In genomic region chr6:14123331-14124105, GRCh38 we compare ENCODE assay signal across 14 cellular contexts. TPM values are rescaled to one million over a fixed set of nuclear protein-coding genes. Genes with fewer than 3 reads are reported as not detected.
DNase-seq lines count a peak whose midpoint lies in the region; ATAC-seq and TF ChIP-seq lines count a peak whose summit lies in the region.
"Had no signal": no experiment of that assay in that cellular context is flagged by ENCODE, and none has a peak within 500 bp of the region (broad histone marks: within the 10 kb centered on the region; RNA-seq: fewer than 3 reads in every experiment).

No MANE protein-coding gene starts in this region.

- no peak for TF ChIP-seq RAD21 in SK-N-SH (IDR thresholded peaks at IDR 0.05; ENCODE audit: low read length)

- no peak overlapping the region for H3K9ac ChIP-seq in SK-N-SH
- H3K9ac ChIP-seq: parathyroid adenoma had no signal

- H3K9me2 ChIP-seq in SK-N-SH = no peaks in the 10 kb centered on the region

- peaks cover 83% of the 10 kb centered on the region for H3K4me1 Mint-ChIP-seq in activated B cell treated with CpG ODN at 0.5 μM for 24 hours
- H3K4me1 Mint-ChIP-seq in WTC11 = peaks cover 17% of the 10 kb centered on the region

- H3K4me3 ChIP-seq in HL-60 (replicated peaks; ENCODE audit: insufficient read depth, low read length) (no peak overlapping the region), SK-N-SH (ENCODE audit: low read depth in 2 of 2, low read length in 1 of 2) (no peak overlapping the region)

- no peaks in the 10 kb centered on the region for H3K79me2 ChIP-seq in SK-N-SH (ENCODE audit: insufficient read depth)
- H3K79me2 ChIP-seq: parathyroid adenoma had no signal

- CTCF ChIA-PET in activated B cell treated with CpG ODN at 0.5 μM for 24 hours (lab: Charles Lee) (interaction anchor here (0.9 to 5.7 kb wide), 6 partner anchors 49 to 309 kb away, joined by 3 to 40 read pairs (median 3); no protein-coding TSS in a partner anchor), WTC11 (lab: Charles Lee) (interaction anchor here (0.6 kb wide), 1 partner anchor 35 kb away, joined by 3 read pairs; no protein-coding TSS in a partner anchor), SK-N-SH (lab: Yijun Ruan, JAX) (no interaction called here)

- H3K9me3 ChIP-seq in SK-N-SH = no peaks in the 10 kb centered on the region

- DNase-seq in AG20443 (ENCODE audit: low spot score) (peak; percentile 45), HL-60 (ENCODE audit: low read depth in 1 of 2, low spot score in 1 of 2) (peak; percentile 31 to 49), activated B cell treated with CpG ODN at 0.5 μM for 24 hours (no peak), NCI-H1092 treated with DMSO at 0.1 percent for 48 hours (lab: John Stamatoyannopoulos, UW) (no peak), WTC11 (ENCODE audit: low spot score) (no peak), SK-N-SH (no peak)
- DNase-seq: activated T-cell treated with anti-CD3 and anti-CD28 coated beads, Interleukin-2, amount 50 U/mL, for 24 hours; cerebellar nuclear complex; kidney glomerular epithelial cell; NCI-H187; stimulated activated CD4-positive, alpha-beta T cell treated with anti-CD3 and anti-CD28 coated beads, Interleukin-4, amount 100 ng/mL, for 4 hours had no signal

- no peak overlapping the region for H3K4me2 ChIP-seq in SK-N-SH

- no peak overlapping the region for H2AFZ ChIP-seq in SK-N-SH (ENCODE audit: low read depth)
- H2AFZ ChIP-seq: parathyroid adenoma had no signal

- H3F3A ChIP-seq in SK-N-SH (replicated peaks; ENCODE audit: insufficient read depth) = no peaks in the 10 kb centered on the region

- WGBS in SK-N-SH (ENCODE audit: low lambda C conversion rate) = 92% methylated on average over 7 of the region's 7 CpGs

- H3K9me3 Mint-ChIP-seq in activated B cell treated with CpG ODN at 0.5 μM for 24 hours (no peaks in the 10 kb centered on the region), WTC11 (no peaks in the 10 kb centered on the region)
- H3K9me3 Mint-ChIP-seq: activated T-cell treated with anti-CD3 and anti-CD28 coated beads, Interleukin-2, amount 50 U/mL, for 24 hours had no signal

- H3K27me3 Mint-ChIP-seq in activated B cell treated with CpG ODN at 0.5 μM for 24 hours (no peaks in the 10 kb centered on the region), WTC11 (ENCODE audit: low read depth) (peaks cover 5% of the 10 kb centered on the region)
- H3K27me3 Mint-ChIP-seq: activated T-cell treated with anti-CD3 and anti-CD28 coated beads, Interleukin-2, amount 50 U/mL, for 24 hours had no signal

- no peak for TF ChIP-seq EP300 in SK-N-SH (IDR thresholded peaks at IDR 0.05; ENCODE audit: borderline replicate concordance in 1 of 2, low read depth in 1 of 2, low read length in 1 of 2)

- TF ChIP-seq CTCF in HL-60 (IDR thresholded peaks at IDR 0.05; ENCODE audit: insufficient read depth, low read length) = no peak
- no peak for TF ChIP-seq CTCF in activated B cell treated with CpG ODN at 0.5 μM for 24 hours (IDR thresholded peaks at IDR 0.05)
- no peak for TF ChIP-seq CTCF in WTC11 (IDR thresholded peaks at IDR 0.05)
- no peak for TF ChIP-seq CTCF in SK-N-SH (IDR thresholded peaks at IDR 0.05)

- peak overlapping the region; percentile 94 for H3K27ac Mint-ChIP-seq in activated B cell treated with CpG ODN at 0.5 μM for 24 hours
- no peak overlapping the region for H3K27ac Mint-ChIP-seq in WTC11

- peaks cover 3 to 4% of the 10 kb centered on the region in 2 experiments; a peak in 2 of 4 replicates for H3K4me1 ChIP-seq in SK-N-SH (ENCODE audit: control insufficient read depth in 1 of 2, insufficient read depth in 2 of 2, low read depth in 1 of 2, low read length in 1 of 2)
- H3K4me1 ChIP-seq: parathyroid adenoma had no signal

- no peaks in the 10 kb centered on the region for H4K20me1 ChIP-seq in SK-N-SH (ENCODE audit: insufficient read depth)

- intact Hi-C loops in activated B cell treated with CpG ODN at 0.5 μM for 24 hours (cut with micrococcal nuclease) = loop anchor here (2.0 kb wide), 3 partner anchors 15 to 1125 kb away; no protein-coding TSS in a partner anchor

- POLR2A ChIA-PET in activated B cell treated with CpG ODN at 0.5 μM for 24 hours (lab: Charles Lee) (interaction anchor here (0.6 to 26.2 kb wide), 9 partner anchors 10 to 549 kb away, joined by 3 to 911 read pairs (median 12); partner anchors contain the start of gene SIRT5), WTC11 (lab: Charles Lee) (interaction anchor here (0.5 to 0.6 kb wide), 2 partner anchors 80 to 646 kb away, joined by 4 to 6 read pairs; no protein-coding TSS in a partner anchor), SK-N-SH (lab: Yijun Ruan, JAX) (no interaction called here)

- H3K27me3 ChIP-seq in HL-60 (ENCODE audit: insufficient read depth, poor library complexity, severe bottlenecking) (no peaks in the 10 kb centered on the region), layer of hippocampus (ENCODE audit: control insufficient read depth, insufficient read depth, low read length) (no peaks in the 10 kb centered on the region), SK-N-SH (ENCODE audit: insufficient read depth) (no peaks in the 10 kb centered on the region)

- H3K4me3 Mint-ChIP-seq in activated B cell treated with CpG ODN at 0.5 μM for 24 hours (peak overlapping the region; percentile 95), WTC11 (no peak overlapping the region)
- H3K4me3 Mint-ChIP-seq: activated T-cell treated with anti-CD3 and anti-CD28 coated beads, Interleukin-2, amount 50 U/mL, for 24 hours had no signal

- ATAC-seq in activated B cell treated with CpG ODN at 0.5 μM for 24 hours (ENCODE audit: low read depth) (no peak), WTC11 (no peak)
- ATAC-seq in activated CD4-positive, CD25-positive, alpha-beta regulatory T cell treated with anti-CD3 and anti-CD28 coated beads, Interleukin-2, amount 50 U/mL, for 24 hours = no peak

- peak overlapping the region; percentile 48 for H3K27ac ChIP-seq in HL-60 (replicated peaks)
- peak overlapping the region; percentile 46 for H3K27ac ChIP-seq in layer of hippocampus (ENCODE audit: low read depth, low read length)
- H3K27ac ChIP-seq in SK-N-SH (ENCODE audit: low read depth in 2 of 2, low read length in 1 of 2) = no peak overlapping the region
- H3K27ac ChIP-seq: parathyroid adenoma had no signal

- H3K36me3 ChIP-seq in SK-N-SH (replicated peaks in 1 of 2; ENCODE audit: control insufficient read depth in 1 of 2, insufficient read depth in 2 of 2, low read length in 1 of 2) = no peaks in the 10 kb centered on the region

- H3K36me3 Mint-ChIP-seq in activated B cell treated with CpG ODN at 0.5 μM for 24 hours (ENCODE audit: low read depth) = peaks cover 97% of the 10 kb centered on the region
- H3K36me3 Mint-ChIP-seq in WTC11 = peaks cover 4% of the 10 kb centered on the region; the same call in 1 of the 2 replicates

TF ChIP-seq in WTC11, 78 proteins besides CTCF, POLR2A, EP300 and RAD21 (continues in another document):
- TF ChIP-seq EMX1 (CRISPR knock-in tag; IDR thresholded peaks at IDR 0.05) = no peak
- no peak for TF ChIP-seq CBFB (CRISPR knock-in tag; IDR thresholded peaks at IDR 0.05; ENCODE audit: low read depth)
- no peak for TF ChIP-seq MAX (CRISPR knock-in tag; IDR thresholded peaks at IDR 0.05)
- TF ChIP-seq NFATC4 (CRISPR knock-in tag; IDR thresholded peaks at IDR 0.05) = no peak
- no peak for TF ChIP-seq HMGXB4 (CRISPR knock-in tag; IDR thresholded peaks at IDR 0.05)
- no peak for TF ChIP-seq SP1 (CRISPR knock-in tag; conservative IDR thresholded peaks at IDR 0.05)
- TF ChIP-seq ZNF263 (CRISPR knock-in tag; IDR thresholded peaks at IDR 0.05; ENCODE audit: low read depth) = no peak

TF ChIP-seq in SK-N-SH, 30 proteins besides CTCF, POLR2A, EP300 and RAD21:
- TF ChIP-seq SIN3A (IDR thresholded peaks at IDR 0.05; ENCODE audit: borderline replicate concordance, low read depth, low read length) (no peak), REST (IDR thresholded peaks at IDR 0.05; ENCODE audit: low read depth, low read length) (no peak)

RNA-seq across cellular contexts. Expression of gene CD83, which starts 5.9 kb away (rescaled TPM):
- total RNA-seq in activated B cell treated with CpG ODN at 0.5 μM for 24 hours = 483 and 492 TPM in 2 replicates
- total RNA-seq in WTC11 (2021) = 5.5 to 7.5 TPM (median 7.4 TPM) in 3 replicates
- polyA plus RNA-seq in SK-N-SH (2012; rRNA removed) = 1.9 and 2.0 TPM in 2 replicates
- 2.4 and 2.6 TPM in 2 replicates for polyA plus RNA-seq in SK-N-SH (2012; cell fraction: cytosol; rRNA removed)
- polyA plus RNA-seq in SK-N-SH (2012; cell fraction: nucleus; rRNA removed) = 0.81 and 1.1 TPM in 2 replicates

Comparison
In these comparisons a context has a peak if more than half of its experiments do, and no peak if none do; other contexts are left out.
1. DNase-seq: peak in AG20443 (single experiment) and HL-60 (2 of 2); none in activated B cell treated with CpG ODN at 0.5 μM for 24 hours (single experiment), NCI-H1092 treated with DMSO at 0.1 percent for 48 hours (single experiment), WTC11 (single experiment) and SK-N-SH (single experiment).
2. H3K27ac ChIP-seq: peak in HL-60 (single experiment) and layer of hippocampus (single experiment); none in SK-N-SH (0 of 2).
3. RNA of gene CD83, which starts 5.9 kb away (total RNA-seq): 483 to 492 TPM in activated B cell treated with CpG ODN at 0.5 μM for 24 hours; 5.5 to 7.5 TPM in WTC11; every median in the first group is over 10 times any median in the second.